1 cellular context compared by ENCODE assay signal in the genomic region with DNA sequence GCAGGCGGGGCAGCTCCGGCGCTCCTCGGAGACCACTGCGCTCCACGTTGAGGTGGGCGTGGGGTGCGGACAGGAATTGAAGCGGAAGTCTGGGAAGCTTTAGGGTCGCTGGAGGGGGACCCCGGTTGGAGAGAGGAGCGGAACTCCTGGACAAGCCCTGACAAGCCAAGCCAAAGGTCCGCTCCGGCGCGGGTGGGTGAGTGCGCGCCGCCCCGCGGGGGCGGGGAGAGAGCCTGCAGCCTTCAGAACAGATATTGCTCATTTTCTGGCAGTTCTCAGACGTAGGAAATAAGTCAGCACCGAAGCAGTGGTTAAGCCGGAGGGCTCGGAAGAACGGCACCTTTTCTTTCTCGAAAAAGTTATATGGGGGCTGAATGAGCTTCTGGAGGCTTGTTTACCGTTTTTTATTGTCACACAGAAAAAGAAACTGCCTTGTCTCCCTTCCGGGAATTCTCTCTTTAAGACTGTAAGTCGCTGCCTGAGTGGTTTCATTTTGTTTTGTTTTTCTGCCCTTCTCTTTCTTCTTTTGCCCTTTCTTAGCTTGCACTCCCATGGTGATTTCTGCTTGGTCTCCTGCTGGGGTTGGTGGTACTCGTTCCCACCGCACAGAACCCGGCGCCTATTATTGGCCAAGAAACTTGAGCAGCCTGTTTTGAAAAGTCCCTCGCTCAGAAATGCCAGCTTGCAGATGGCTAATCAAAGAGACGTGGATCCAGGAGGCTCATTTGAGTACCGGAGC.
TF ChIP-seq lines count a peak whose summit lies in the region.

No MANE protein-coding gene starts in this region.

TF ChIP-seq in SK-N-SH, 30 proteins besides CTCF, POLR2A, EP300 and RAD21 (continued from another document):
- no peak for TF ChIP-seq GATA2 (CRISPR knock-in tag; IDR thresholded peaks at IDR 0.05)
- TF ChIP-seq SIN3A (IDR thresholded peaks at IDR 0.05; ENCODE audit: borderline replicate concordance, low read depth, low read length): peak; percentile 80; the same call in 1 of the 2 replicates
- no peak for TF ChIP-seq RFX5 (IDR thresholded peaks at IDR 0.05; ENCODE audit: low read length)
- 0 out of 2 replicates have a peak, but pooled peaks have one; percentile 9 for TF ChIP-seq ZBTB33 (IDR thresholded peaks at IDR 0.05; ENCODE audit: borderline replicate concordance, low read depth)
- TF ChIP-seq ELF1 (IDR thresholded peaks at IDR 0.05): no peak
- peak; percentile 3; the same call in 1 of the 2 replicates for TF ChIP-seq NFIC (IDR thresholded peaks at IDR 0.05; ENCODE audit: borderline replicate concordance)
- 0 out of 2 replicates have a peak, but pooled peaks have one; percentile 34 for TF ChIP-seq MXI1 (IDR thresholded peaks at IDR 0.05; ENCODE audit: low read depth, low read length)
- no peak for TF ChIP-seq YY1 (IDR thresholded peaks at IDR 0.05; ENCODE audit: low read depth)
- 0 out of 2 replicates have a peak, but pooled peaks have one; percentile 5 for TF ChIP-seq TCF12 (IDR thresholded peaks at IDR 0.05)
- TF ChIP-seq POLR2AphosphoS5 (IDR thresholded peaks at IDR 0.05; ENCODE audit: low read depth, low read length): peak; percentile 62; the same call in 1 of the 2 replicates
- no peak for TF ChIP-seq FOXJ3 (CRISPR knock-in tag; IDR thresholded peaks at IDR 0.05)
- no peak for TF ChIP-seq USF1 (IDR thresholded peaks at IDR 0.05; ENCODE audit: borderline replicate concordance, low read depth)
